ENCODE assay signal across 23 cellular contexts in genomic region chr7:47313564-47313963, GRCh38.
DNase-seq lines count a peak whose midpoint lies in the region; ATAC-seq and TF ChIP-seq lines count a peak whose summit lies in the region.
"Had no signal": no experiment of that assay in that cellular context is flagged by ENCODE, and none has a peak within 500 bp of the region (broad histone marks: within the 10 kb centered on the region; RNA-seq: fewer than 3 reads in every experiment).

No MANE protein-coding gene starts in this region.

- H3K9ac ChIP-seq in skeletal muscle tissue (ENCODE audit: low read depth in 1 of 3, low read length in 3 of 3) = no peak overlapping the region

- DNase-seq in DMS153 (lab: John Stamatoyannopoulos, UW) (peak; percentile 25), DMS153 treated with DMSO at 0.1 percent for 48 hours (lab: John Stamatoyannopoulos, UW; ENCODE audit: unreplicated experiment) (no peak), ascending aorta (ENCODE audit: low spot score in 2 of 2) (no peak), NCI-H187 treated with DMSO at 0.1 percent for 48 hours (lab: John Stamatoyannopoulos, UW) (no peak)
- DNase-seq in activated naive CD4-positive, alpha-beta T cell (lab: John Stamatoyannopoulos, UW) = no peak
- DNase-seq in stimulated activated naive CD8-positive, alpha-beta T cell treated with anti-CD3 and anti-CD28 coated beads, Interleukin-15, Interleukin-2, amounts not matched to agents 100 U/mL and 50 U/mL, for 24 hours = no peak
- DNase-seq: activated CD4-positive, alpha-beta T cell treated with anti-CD3 and anti-CD28 coated beads, Interleukin-2, amount 10 ng/mL, durations not matched to agents 24 days and 14 days; activated naive CD4-positive, alpha-beta T cell treated with anti-CD3 and anti-CD28 coated beads for 36 hours; activated T-cell treated with anti-CD3 and anti-CD28 coated beads, Interleukin-2, amount 50 U/mL, for 72 hours; AML-193; aorta; CD8-positive, alpha-beta memory T cell; central memory CD4-positive, alpha-beta T cell; KBM-7; left colon; MG63; natural killer cell; upper lobe of left lung had no signal

- intact Hi-C loops in ascending aorta (cut with DNase I) = no loop called here

- H3K27me3 ChIP-seq in ascending aorta (no peaks in the 10 kb centered on the region), layer of hippocampus (ENCODE audit: control insufficient read depth, insufficient read depth, low read length) (no peaks in the 10 kb centered on the region), skeletal muscle tissue (ENCODE audit: control insufficient read depth in 3 of 3, insufficient read depth in 3 of 3, low read length in 3 of 3) (no peaks in the 10 kb centered on the region)
- H3K27me3 ChIP-seq: MG63, upper lobe of left lung had no signal

- peaks cover 0 to 4% of the 10 kb centered on the region in 2 donors for H3K36me3 ChIP-seq in ascending aorta
- peaks cover 0 to 3% (median 3%) of the 10 kb centered on the region in 3 donors for H3K36me3 ChIP-seq in skeletal muscle tissue (ENCODE audit: control insufficient read depth in 3 of 3, insufficient read depth in 3 of 3, low read length in 3 of 3)

- peaks cover 5 to 32% of the 10 kb centered on the region in 2 donors for H3K4me1 ChIP-seq in ascending aorta
- peaks cover 29 to 47% (median 40%) of the 10 kb centered on the region in 3 donors for H3K4me1 ChIP-seq in skeletal muscle tissue (ENCODE audit: control insufficient read depth in 3 of 3, insufficient read depth in 3 of 3, low read length in 3 of 3)

- TF ChIP-seq CTCF in ascending aorta (IDR thresholded peaks at IDR 0.05) = no peak

- no peaks in the 10 kb centered on the region for H3K9me3 ChIP-seq in ascending aorta
- peaks cover 0 to 2% (median 0%) of the 10 kb centered on the region in 3 donors for H3K9me3 ChIP-seq in skeletal muscle tissue (ENCODE audit: control insufficient read depth in 3 of 3, low read length in 3 of 3)
- H3K9me3 ChIP-seq: MG63, upper lobe of left lung had no signal

- H3K27ac ChIP-seq in ascending aorta (peak overlapping the region; percentile 76 to 87), layer of hippocampus (ENCODE audit: low read depth, low read length) (peak overlapping the region; percentile 13), skeletal muscle tissue (ENCODE audit: low read depth, low read length) (peak overlapping the region; percentile 84)
- H3K27ac ChIP-seq: 22Rv1, RWPE1, VCaP had no signal

- H3K4me3 ChIP-seq in ascending aorta (no peak overlapping the region), skeletal muscle tissue (ENCODE audit: low read length in 3 of 3) (no peak overlapping the region)
- H3K4me3 ChIP-seq: MG63, upper lobe of left lung had no signal

- ATAC-seq in stimulated activated naive CD8-positive, alpha-beta T cell treated with anti-CD3 and anti-CD28 coated beads, Interleukin-15, Interleukin-2, amounts not matched to agents 100 U/mL and 50 U/mL, for 24 hours = no peak
- ATAC-seq: natural killer cell had no signal

Comparison
In these comparisons a context has a peak if more than half of its experiments do, and no peak if none do; other contexts are left out.
1. H3K27ac ChIP-seq: peak in every context shown above with its lines; median percentile 84 in skeletal muscle tissue; 82 in ascending aorta; 13 in layer of hippocampus.